2 cellular contexts compared by ENCODE assay signal in the genomic region with DNA sequence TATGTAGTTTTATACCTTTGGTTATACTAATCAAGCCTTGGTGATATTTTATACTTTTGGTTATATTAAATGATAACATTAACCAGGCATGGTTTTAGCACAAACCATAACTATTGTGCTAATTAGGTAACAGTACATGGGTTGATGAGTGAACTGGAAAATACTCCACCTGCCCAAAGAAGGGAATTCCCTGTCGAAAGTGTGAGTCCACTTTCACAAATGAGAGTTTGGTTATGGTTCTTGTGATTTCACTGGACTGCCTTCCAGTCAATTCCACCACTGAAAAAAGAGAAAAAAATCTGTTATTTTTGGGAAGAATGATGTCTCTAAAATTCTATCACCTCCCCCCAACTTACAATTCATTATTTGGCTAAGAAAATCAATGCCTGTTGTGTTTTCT.
TF ChIP-seq lines count a peak whose summit lies in the region.

No MANE protein-coding gene starts in this region.

TF ChIP-seq in HepG2, 621 proteins besides CTCF, POLR2A, EP300 and RAD21:
- TF ChIP-seq RBFOX2 (IDR thresholded peaks at IDR 0.05; ENCODE audit: low read depth, low read length): peak; percentile 47
- peak; percentile 17 for TF ChIP-seq AGO2 (optimal IDR thresholded peaks at IDR 0.05; ENCODE audit: low read depth, low read length)
- 0 out of 2 replicates have a peak, but pooled peaks have one; percentile 48 for TF ChIP-seq SNRNP70 (IDR thresholded peaks at IDR 0.05; ENCODE audit: low read depth, low read length)
- 0 out of 2 replicates have a peak, but pooled peaks have one; percentile 7 for TF ChIP-seq ERF (CRISPR knock-in tag; IDR thresholded peaks at IDR 0.05)
- TF ChIP-seq SSRP1 (CRISPR knock-in tag; IDR thresholded peaks at IDR 0.05): peak; percentile 88; the same call in 1 of the 2 replicates
- TF ChIP-seq, protein P1, sequence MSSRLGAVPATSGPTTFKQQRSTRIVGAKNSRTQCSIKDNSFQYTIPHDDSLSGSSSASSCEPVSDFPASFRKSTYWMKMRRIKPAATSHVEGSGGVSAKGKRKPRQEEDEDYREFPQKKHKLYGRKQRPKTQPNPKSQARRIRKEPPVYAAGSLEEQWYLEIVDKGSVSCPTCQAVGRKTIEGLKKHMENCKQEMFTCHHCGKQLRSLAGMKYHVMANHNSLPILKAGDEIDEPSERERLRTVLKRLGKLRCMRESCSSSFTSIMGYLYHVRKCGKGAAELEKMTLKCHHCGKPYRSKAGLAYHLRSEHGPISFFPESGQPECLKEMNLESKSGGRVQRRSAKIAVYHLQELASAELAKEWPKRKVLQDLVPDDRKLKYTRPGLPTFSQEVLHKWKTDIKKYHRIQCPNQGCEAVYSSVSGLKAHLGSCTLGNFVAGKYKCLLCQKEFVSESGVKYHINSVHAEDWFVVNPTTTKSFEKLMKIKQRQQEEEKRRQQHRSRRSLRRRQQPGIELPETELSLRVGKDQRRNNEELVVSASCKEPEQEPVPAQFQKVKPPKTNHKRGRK (CRISPR knock-in tag; IDR thresholded peaks at IDR 0.05): no peak
- TF ChIP-seq POLR2G (IDR thresholded peaks at IDR 0.05; ENCODE audit: low read depth, low read length): peak; percentile 65
- 0 out of 2 replicates have a peak, but pooled peaks have one; percentile 18 for TF ChIP-seq HNRNPL (IDR thresholded peaks at IDR 0.05; ENCODE audit: low read depth, low read length)
- TF ChIP-seq RXRA (CRISPR knock-in tag; IDR thresholded peaks at IDR 0.05): no peak
- TF ChIP-seq, protein P2, sequence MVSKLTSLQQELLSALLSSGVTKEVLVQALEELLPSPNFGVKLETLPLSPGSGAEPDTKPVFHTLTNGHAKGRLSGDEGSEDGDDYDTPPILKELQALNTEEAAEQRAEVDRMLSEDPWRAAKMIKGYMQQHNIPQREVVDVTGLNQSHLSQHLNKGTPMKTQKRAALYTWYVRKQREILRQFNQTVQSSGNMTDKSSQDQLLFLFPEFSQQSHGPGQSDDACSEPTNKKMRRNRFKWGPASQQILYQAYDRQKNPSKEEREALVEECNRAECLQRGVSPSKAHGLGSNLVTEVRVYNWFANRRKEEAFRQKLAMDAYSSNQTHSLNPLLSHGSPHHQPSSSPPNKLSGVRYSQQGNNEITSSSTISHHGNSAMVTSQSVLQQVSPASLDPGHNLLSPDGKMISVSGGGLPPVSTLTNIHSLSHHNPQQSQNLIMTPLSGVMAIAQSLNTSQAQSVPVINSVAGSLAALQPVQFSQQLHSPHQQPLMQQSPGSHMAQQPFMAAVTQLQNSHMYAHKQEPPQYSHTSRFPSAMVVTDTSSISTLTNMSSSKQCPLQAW (CRISPR knock-in tag; IDR thresholded peaks at IDR 0.05): no peak
TF ChIP-seq in HepG2: peak in this region for 7.

TF ChIP-seq in GM12878, 131 proteins besides CTCF, POLR2A, EP300 and RAD21:
- TF ChIP-seq JUND (IDR thresholded peaks at IDR 0.05; ENCODE audit: low read depth, low read length) (no peak), CBX3 (IDR thresholded peaks at IDR 0.05; ENCODE audit: borderline replicate concordance, low read depth) (no peak), SMAD1 (IDR thresholded peaks at IDR 0.05; ENCODE audit: low read depth, partially characterized antibody) (no peak), YBX1 (IDR thresholded peaks at IDR 0.05) (no peak), POLR2AphosphoS2 (IDR thresholded peaks at IDR 0.05; ENCODE audit: low read depth, low read length) (no peak), HDAC6 (IDR thresholded peaks at IDR 0.05; ENCODE audit: unreplicated experiment) (no peak), ATF7 (IDR thresholded peaks at IDR 0.05; ENCODE audit: low read depth) (no peak), POLR2AphosphoS5 (IDR thresholded peaks at IDR 0.05; ENCODE audit: low read length) (no peak), MYB (IDR thresholded peaks at IDR 0.05; ENCODE audit: borderline replicate concordance, low read depth, low read length) (no peak), ZNF24 (IDR thresholded peaks at IDR 0.05) (no peak), PAX5 (IDR thresholded peaks at IDR 0.05; ENCODE audit: borderline replicate concordance, low read depth, low read length) (no peak), CBFB (IDR thresholded peaks at IDR 0.05; ENCODE audit: low read depth) (no peak), EZH2 (IDR thresholded peaks at IDR 0.05; ENCODE audit: borderline replicate concordance, control insufficient read depth, low read depth, low read length) (no peak), PML (IDR thresholded peaks at IDR 0.05; ENCODE audit: low read length) (no peak)
- TF ChIP-seq, protein P3, sequence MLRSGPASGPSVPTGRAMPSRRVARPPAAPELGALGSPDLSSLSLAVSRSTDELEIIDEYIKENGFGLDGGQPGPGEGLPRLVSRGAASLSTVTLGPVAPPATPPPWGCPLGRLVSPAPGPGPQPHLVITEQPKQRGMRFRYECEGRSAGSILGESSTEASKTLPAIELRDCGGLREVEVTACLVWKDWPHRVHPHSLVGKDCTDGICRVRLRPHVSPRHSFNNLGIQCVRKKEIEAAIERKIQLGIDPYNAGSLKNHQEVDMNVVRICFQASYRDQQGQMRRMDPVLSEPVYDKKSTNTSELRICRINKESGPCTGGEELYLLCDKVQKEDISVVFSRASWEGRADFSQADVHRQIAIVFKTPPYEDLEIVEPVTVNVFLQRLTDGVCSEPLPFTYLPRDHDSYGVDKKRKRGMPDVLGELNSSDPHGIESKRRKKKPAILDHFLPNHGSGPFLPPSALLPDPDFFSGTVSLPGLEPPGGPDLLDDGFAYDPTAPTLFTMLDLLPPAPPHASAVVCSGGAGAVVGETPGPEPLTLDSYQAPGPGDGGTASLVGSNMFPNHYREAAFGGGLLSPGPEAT (IDR thresholded peaks at IDR 0.05; ENCODE audit: low read depth): no peak
- TF ChIP-seq, protein P4, sequence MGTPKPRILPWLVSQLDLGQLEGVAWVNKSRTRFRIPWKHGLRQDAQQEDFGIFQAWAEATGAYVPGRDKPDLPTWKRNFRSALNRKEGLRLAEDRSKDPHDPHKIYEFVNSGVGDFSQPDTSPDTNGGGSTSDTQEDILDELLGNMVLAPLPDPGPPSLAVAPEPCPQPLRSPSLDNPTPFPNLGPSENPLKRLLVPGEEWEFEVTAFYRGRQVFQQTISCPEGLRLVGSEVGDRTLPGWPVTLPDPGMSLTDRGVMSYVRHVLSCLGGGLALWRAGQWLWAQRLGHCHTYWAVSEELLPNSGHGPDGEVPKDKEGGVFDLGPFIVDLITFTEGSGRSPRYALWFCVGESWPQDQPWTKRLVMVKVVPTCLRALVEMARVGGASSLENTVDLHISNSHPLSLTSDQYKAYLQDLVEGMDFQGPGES (IDR thresholded peaks at IDR 0.05): no peak
- TF ChIP-seq, protein P5, sequence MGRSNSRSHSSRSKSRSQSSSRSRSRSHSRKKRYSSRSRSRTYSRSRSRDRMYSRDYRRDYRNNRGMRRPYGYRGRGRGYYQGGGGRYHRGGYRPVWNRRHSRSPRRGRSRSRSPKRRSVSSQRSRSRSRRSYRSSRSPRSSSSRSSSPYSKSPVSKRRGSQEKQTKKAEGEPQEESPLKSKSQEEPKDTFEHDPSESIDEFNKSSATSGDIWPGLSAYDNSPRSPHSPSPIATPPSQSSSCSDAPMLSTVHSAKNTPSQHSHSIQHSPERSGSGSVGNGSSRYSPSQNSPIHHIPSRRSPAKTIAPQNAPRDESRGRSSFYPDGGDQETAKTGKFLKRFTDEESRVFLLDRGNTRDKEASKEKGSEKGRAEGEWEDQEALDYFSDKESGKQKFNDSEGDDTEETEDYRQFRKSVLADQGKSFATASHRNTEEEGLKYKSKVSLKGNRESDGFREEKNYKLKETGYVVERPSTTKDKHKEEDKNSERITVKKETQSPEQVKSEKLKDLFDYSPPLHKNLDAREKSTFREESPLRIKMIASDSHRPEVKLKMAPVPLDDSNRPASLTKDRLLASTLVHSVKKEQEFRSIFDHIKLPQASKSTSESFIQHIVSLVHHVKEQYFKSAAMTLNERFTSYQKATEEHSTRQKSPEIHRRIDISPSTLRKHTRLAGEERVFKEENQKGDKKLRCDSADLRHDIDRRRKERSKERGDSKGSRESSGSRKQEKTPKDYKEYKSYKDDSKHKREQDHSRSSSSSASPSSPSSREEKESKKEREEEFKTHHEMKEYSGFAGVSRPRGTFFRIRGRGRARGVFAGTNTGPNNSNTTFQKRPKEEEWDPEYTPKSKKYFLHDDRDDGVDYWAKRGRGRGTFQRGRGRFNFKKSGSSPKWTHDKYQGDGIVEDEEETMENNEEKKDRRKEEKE (IDR thresholded peaks at IDR 0.05): no peak
- TF ChIP-seq, protein P6, sequence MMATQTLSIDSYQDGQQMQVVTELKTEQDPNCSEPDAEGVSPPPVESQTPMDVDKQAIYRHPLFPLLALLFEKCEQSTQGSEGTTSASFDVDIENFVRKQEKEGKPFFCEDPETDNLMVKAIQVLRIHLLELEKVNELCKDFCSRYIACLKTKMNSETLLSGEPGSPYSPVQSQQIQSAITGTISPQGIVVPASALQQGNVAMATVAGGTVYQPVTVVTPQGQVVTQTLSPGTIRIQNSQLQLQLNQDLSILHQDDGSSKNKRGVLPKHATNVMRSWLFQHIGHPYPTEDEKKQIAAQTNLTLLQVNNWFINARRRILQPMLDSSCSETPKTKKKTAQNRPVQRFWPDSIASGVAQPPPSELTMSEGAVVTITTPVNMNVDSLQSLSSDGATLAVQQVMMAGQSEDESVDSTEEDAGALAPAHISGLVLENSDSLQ (IDR thresholded peaks at IDR 0.05): no peak
